ENCODE assay signal across 8 cellular contexts in the genomic region with DNA sequence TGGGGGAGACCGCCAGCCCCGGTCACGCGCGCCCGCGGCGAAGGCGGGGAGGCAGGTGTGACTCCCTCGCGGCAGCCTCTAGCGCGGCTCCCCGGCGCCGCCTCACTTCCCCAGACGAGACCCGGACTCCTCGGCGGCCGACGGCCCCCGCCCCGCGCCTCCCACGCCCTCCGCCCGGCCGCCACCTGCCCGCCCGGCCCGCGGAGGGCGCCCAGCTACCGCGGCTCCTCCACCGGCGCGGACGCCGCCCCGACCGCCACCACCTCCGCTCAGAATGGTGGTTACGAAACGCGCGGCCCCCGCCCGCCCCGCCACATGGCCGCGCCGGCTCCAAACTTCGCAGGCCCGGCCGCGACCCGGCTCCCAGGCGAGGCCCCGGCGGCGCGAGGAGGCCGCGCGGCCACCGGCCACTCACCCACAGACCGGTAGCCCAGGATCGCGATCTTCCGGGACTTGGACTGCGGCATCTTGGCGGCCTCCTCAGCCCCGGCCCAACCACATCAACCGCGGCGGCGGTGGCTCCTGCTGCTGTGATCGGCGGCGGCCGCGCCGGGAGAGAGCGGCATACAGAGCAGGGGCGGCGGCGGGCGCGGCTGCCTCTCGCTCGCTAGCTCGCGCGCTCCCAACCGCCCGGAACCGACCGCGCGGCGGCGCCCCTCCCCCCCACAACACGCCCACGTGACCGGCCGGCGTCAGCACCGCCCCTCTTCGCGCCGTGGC. TPM values are rescaled to one million over a fixed set of nuclear protein-coding genes. Genes with fewer than 3 reads are reported as not detected.
DNase-seq lines count a peak whose midpoint lies in the region; ATAC-seq, FAIRE-seq and TF ChIP-seq lines count a peak whose summit lies in the region.
"Not testable (repeated sequence)": the region's sequence is repeated elsewhere in the genome, so short reads cannot be mapped to it uniquely, and the experiment has no call there.

No MANE protein-coding gene starts in this region.

- H3K4me1 ChIP-seq in MM.1S (ENCODE audit: low read length) (peaks cover 30% of the 10 kb centered on the region), transverse colon (peaks cover 3 to 43% (median 26%) of the 10 kb centered on the region in 4 donors)
- not testable (repeated sequence) for H3K4me1 ChIP-seq in breast epithelium; iPS-15b (ENCODE audit: control insufficient read depth, insufficient read depth, low read length)

- WGBS in transverse colon (ENCODE audit: low coverage in 1 of 2), 2 donors, result 0% methylated on average over 47 of the region's 113 CpGs; no CpG with 5 or more reads in 1 of the 2 donors

- peak overlapping the region; percentile 78 for H3K9ac ChIP-seq in MM.1S (ENCODE audit: low read length)
- H3K9ac ChIP-seq in iPS-15b (ENCODE audit: low read depth, low read length), result peak overlapping the region; percentile 76

- POLR2A ChIA-PET in activated CD4-positive, alpha-beta T cell treated with anti-CD3 and anti-CD28 coated beads for 36 hours (lab: Charles Lee), result interaction anchor here (0.6 to 1.3 kb wide), 3 partner anchors 19 to 158 kb away, joined by 3 to 6 read pairs (median 4); no protein-coding TSS in a partner anchor

- ATAC-seq in HG02588 (IDR thresholded peaks at IDR 0.05; ENCODE audit: unreplicated experiment), result peak; percentile 55
- peak; percentile 59 for ATAC-seq in activated CD4-positive, alpha-beta T cell treated with anti-CD3 and anti-CD28 coated beads for 36 hours

- H3K4me1 Mint-ChIP-seq in activated CD4-positive, alpha-beta T cell treated with anti-CD3 and anti-CD28 coated beads for 36 hours, result peaks cover 41% of the 10 kb centered on the region

- H3K27ac ChIP-seq in MM.1S (ENCODE audit: low read length) (peak overlapping the region; percentile 79), breast epithelium (peak overlapping the region; percentile 99 to 100), transverse colon (peak overlapping the region; percentile 99 to 100 (median 99))

- H3K27me3 ChIP-seq in MM.1S (replicated peaks; ENCODE audit: insufficient read depth, low read length); breast epithelium; iPS-15b (ENCODE audit: control insufficient read depth, insufficient read depth, low read length); transverse colon: not testable (repeated sequence)

- H3K4me3 Mint-ChIP-seq in activated CD4-positive, alpha-beta T cell treated with anti-CD3 and anti-CD28 coated beads for 36 hours, result peak overlapping the region; percentile 84

- H3K9me3 ChIP-seq in MM.1S (replicated peaks; ENCODE audit: insufficient read depth, low read length); breast epithelium; iPS-15b (ENCODE audit: control insufficient read depth, insufficient read depth, low read length); transverse colon: not testable (repeated sequence)

- not testable (repeated sequence) for H3K9me3 Mint-ChIP-seq in activated CD4-positive, alpha-beta T cell treated with anti-CD3 and anti-CD28 coated beads for 36 hours (ENCODE audit: low read depth)

- peaks cover 48% of the 10 kb centered on the region for H3K79me2 ChIP-seq in MM.1S (ENCODE audit: low read length)

- peaks cover 39% of the 10 kb centered on the region for H4K20me1 ChIP-seq in MM.1S (ENCODE audit: insufficient read depth, low read length)

- H3K36me3 Mint-ChIP-seq in activated CD4-positive, alpha-beta T cell treated with anti-CD3 and anti-CD28 coated beads for 36 hours (ENCODE audit: low read depth), result not testable (repeated sequence)

- in situ Hi-C loops in transverse colon (cut with MboI; ENCODE audit: low pct_ligation_motif_present in 1 of 4, low pct_unique_long_range_greater_than_20kb in 1 of 4, low sequenced_read_pairs in 3 of 4), result not testable (repeated sequence)

- not testable (repeated sequence) for H3K36me3 ChIP-seq in MM.1S (replicated peaks; ENCODE audit: insufficient read depth, low read length); breast epithelium; iPS-15b (ENCODE audit: control insufficient read depth, insufficient read depth, low read length); transverse colon

- H3F3A ChIP-seq in MM.1S (ENCODE audit: insufficient read depth, low read length), result peaks cover 25% of the 10 kb centered on the region

- H3K4me2 ChIP-seq in MM.1S (ENCODE audit: low read depth, low read length), result peak overlapping the region; percentile 84

- not testable (repeated sequence) for TF ChIP-seq CTCF in MM.1S (IDR thresholded peaks at IDR 0.05; ENCODE audit: low read length); breast epithelium (IDR thresholded peaks at IDR 0.05); retinal pigment epithelial cell (conservative IDR thresholded peaks at IDR 0.05; ENCODE audit: low read depth, low read length); transverse colon (IDR thresholded peaks at IDR 0.05)

- not testable (repeated sequence) for H3K9me2 ChIP-seq in MM.1S (replicated peaks; ENCODE audit: insufficient read depth, low read length)

- H2AFZ ChIP-seq in MM.1S (ENCODE audit: low read length), result not testable (repeated sequence)

- peak overlapping the region; percentile 95 for H3K27ac Mint-ChIP-seq in activated CD4-positive, alpha-beta T cell treated with anti-CD3 and anti-CD28 coated beads for 36 hours

- CTCF ChIA-PET in activated CD4-positive, alpha-beta T cell treated with anti-CD3 and anti-CD28 coated beads for 36 hours (lab: Charles Lee), result interaction anchor here (0.6 kb wide), 1 partner anchor 11 kb away, joined by 3 read pairs; no protein-coding TSS in a partner anchor

- intact Hi-C loops in activated CD4-positive, alpha-beta T cell treated with anti-CD3 and anti-CD28 coated beads for 36 hours (cut with DNase I, micrococcal nuclease), result loop anchor here (1.0 to 10.0 kb wide), 10 partner anchors 47 to 946 kb away; a partner anchor contains a TSS
- intact Hi-C loops in breast epithelium (cut with DNase I; ENCODE audit: low total_unique reads), result loop anchor here (10.0 kb wide), 1 partner anchor 54 kb away; no protein-coding TSS in a partner anchor
- intact Hi-C loops in transverse colon (cut with DNase I; ENCODE audit: low total_unique reads), result loop anchor here (10.0 kb wide), 1 partner anchor 106 kb away; no protein-coding TSS in a partner anchor

- TF ChIP-seq EP300 in transverse colon (IDR thresholded peaks at IDR 0.05; ENCODE audit: low read depth), result not testable (repeated sequence)

- peak; percentile 37; the same call in 1 of the 2 replicates for TF ChIP-seq POLR2A in GM12892 (IDR thresholded peaks at IDR 0.05; ENCODE audit: low read depth, low read length)
- not testable (repeated sequence) for TF ChIP-seq POLR2A in breast epithelium (IDR thresholded peaks at IDR 0.05)
- TF ChIP-seq POLR2A in transverse colon (IDR thresholded peaks at IDR 0.05), result peak; percentile 81

- DNase-seq in GM12892 (ENCODE audit: insufficient read length) (peak; percentile 38), MM.1S (peak; percentile 50), breast epithelium (ENCODE audit: low spot score in 2 of 2) (peak; percentile 48 to 62), transverse colon (peak; percentile 56)
- DNase-seq in activated CD4-positive, alpha-beta T cell treated with anti-CD3 and anti-CD28 coated beads for 36 hours, result peak; percentile 75
- DNase-seq in retinal pigment epithelial cell (ENCODE audit: low read depth), result not testable (repeated sequence)

- H3K4me3 ChIP-seq in MM.1S (ENCODE audit: low read length), result peak overlapping the region; percentile 95
- H3K4me3 ChIP-seq in breast epithelium, result peak overlapping the region; percentile 79 to 99 (median 86)
- H3K4me3 ChIP-seq in iPS-15b (ENCODE audit: low read depth, low read length), result peak overlapping the region; percentile 91
- peak overlapping the region; percentile 94 for H3K4me3 ChIP-seq in retinal pigment epithelial cell (ENCODE audit: low read length)
- peak overlapping the region; percentile 73 to 97 (median 82) for H3K4me3 ChIP-seq in transverse colon

- H3K27me3 Mint-ChIP-seq in activated CD4-positive, alpha-beta T cell treated with anti-CD3 and anti-CD28 coated beads for 36 hours, result not testable (repeated sequence)

- FAIRE-seq in GM12892 (lab: Jason Lieb, UNC), result peak; percentile 24

RNA-seq across cellular contexts. Expression of a gene that starts 0.5 kb away (rescaled TPM):
- 41.4 TPM for polyA plus RNA-seq in GM12892 (2012; ENCODE audit: missing spikeins)
- 10 to 100 TPM; 42.8 to 43.0 TPM for total RNA-seq in activated CD4-positive, alpha-beta T cell treated with anti-CD3 and anti-CD28 coated beads for 36 hours
- total RNA-seq in breast epithelium (10 to 100 TPM; 89.3 to 99.3 (median 95.0) TPM), transverse colon (10 to 100 TPM; 12.7 to 70.5 (median 42.8) TPM)
